9 cellular contexts compared by ENCODE assay signal in genomic region chr1:96596226-96596625, GRCh38.
DNase-seq lines count a peak whose midpoint lies in the region; ATAC-seq, FAIRE-seq and TF ChIP-seq lines count a peak whose summit lies in the region.
"Had no signal": no experiment of that assay in that cellular context is flagged by ENCODE, and none has a peak within 500 bp of the region (broad histone marks: within the 10 kb centered on the region; RNA-seq: fewer than 3 reads in every experiment).

No MANE protein-coding gene starts in this region.

- H3K27me3 Mint-ChIP-seq in endodermal cell (ENCODE audit: insufficient read depth) = no peaks in the 10 kb centered on the region

- DNase-seq in AG09319 (ENCODE audit: extremely low read depth, low read depth) (no peak), GM13977 (ENCODE audit: low spot score) (peak; percentile 28), OCI-M1 (lab: John Stamatoyannopoulos, UW) (peak; percentile 81), endodermal cell (peak; percentile 87), small intestine (peak; percentile 24)
- DNase-seq in stimulated activated naive CD4-positive, alpha-beta T cell treated with Interleukin-2 at 50 U/mL for 16 hours (lab: John Stamatoyannopoulos, UW) = no peak

- H3K36me3 Mint-ChIP-seq in endodermal cell (ENCODE audit: low read depth) = no peaks in the 10 kb centered on the region

- H3K4me3 ChIP-seq in endodermal cell (ENCODE audit: low read length) (no peak overlapping the region), small intestine (ENCODE audit: low read depth in 1 of 2, low read length in 2 of 2) (no peak overlapping the region)

- ATAC-seq in HG02970 (IDR thresholded peaks at IDR 0.05; ENCODE audit: low FRiP score, unreplicated experiment) = peak; percentile 66
- ATAC-seq in GM18873 (IDR thresholded peaks at IDR 0.05; ENCODE audit: low FRiP score, unreplicated experiment) = no peak

- in situ Hi-C loops in GM13977 (cut with MboI; ENCODE audit: low pct_unique_long_range_greater_than_20kb, low sequenced_read_pairs, unreplicated experiment) = no loop called here

- H3K27me3 ChIP-seq in endodermal cell (ENCODE audit: control insufficient read depth, insufficient read depth, low read length, poor library complexity, severe bottlenecking) = no peaks in the 10 kb centered on the region
- no peaks in the 10 kb centered on the region for H3K27me3 ChIP-seq in small intestine (ENCODE audit: control insufficient read depth in 2 of 2, insufficient read depth in 2 of 2, low read length in 2 of 2)

- no peak for FAIRE-seq in small intestine (lab: Jason Lieb, UNC)

- H3K4me1 Mint-ChIP-seq in endodermal cell = no peaks in the 10 kb centered on the region

- peak overlapping the region; percentile 42 for H3K27ac ChIP-seq in endodermal cell (ENCODE audit: low read depth, low read length)
- H3K27ac ChIP-seq in small intestine (ENCODE audit: low read depth in 1 of 2, low read length in 1 of 2) = no peak overlapping the region
- H3K27ac ChIP-seq: KMS-11 had no signal

- no peak overlapping the region for H3K9ac ChIP-seq in endodermal cell (ENCODE audit: extremely low read depth, low read length, poor library complexity, severe bottlenecking)
- H3K9ac ChIP-seq: KMS-11 had no signal

- 60 to 78% methylated on average over 2 to 4 of the region's 4 CpGs for WGBS in endodermal cell (ENCODE audit: insufficient coverage in 1 of 2, insufficient read length in 1 of 2), 2 experiments
- WGBS in small intestine, 3 donors = 34 to 45% (median 35%) methylated on average over 4 of the region's 4 CpGs

- TF ChIP-seq CTCF in AG09319 (IDR thresholded peaks at IDR 0.05; ENCODE audit: low read depth, low read length) = peak; percentile 43
- TF ChIP-seq CTCF in GM13977 (IDR thresholded peaks at IDR 0.05; ENCODE audit: extremely low read depth, insufficient read depth, missing control alignments) = peak; percentile 69
- TF ChIP-seq CTCF in endodermal cell (conservative IDR thresholded peaks at IDR 0.05) = peak; percentile 91

- H3K36me3 ChIP-seq in endodermal cell (ENCODE audit: control insufficient read depth, insufficient read depth, low read length) = no peaks in the 10 kb centered on the region
- no peaks in the 10 kb centered on the region for H3K36me3 ChIP-seq in small intestine (ENCODE audit: control insufficient read depth in 2 of 2, insufficient read depth in 2 of 2, low read length in 2 of 2)

- no peak overlapping the region for H3K4me3 Mint-ChIP-seq in endodermal cell

- no peaks in the 10 kb centered on the region for H3K4me1 ChIP-seq in endodermal cell (ENCODE audit: control insufficient read depth, insufficient read depth, low read length)
- no peaks in the 10 kb centered on the region for H3K4me1 ChIP-seq in small intestine (ENCODE audit: control insufficient read depth in 2 of 2, insufficient read depth in 1 of 2, low read depth in 1 of 2, low read length in 1 of 2)

- no peaks in the 10 kb centered on the region for H3K9me3 ChIP-seq in endodermal cell (ENCODE audit: control insufficient read depth, low read length)
- H3K9me3 ChIP-seq in small intestine (ENCODE audit: control insufficient read depth, low read depth) = no peaks in the 10 kb centered on the region

- no peak overlapping the region for H3K27ac Mint-ChIP-seq in endodermal cell

- H3K9me3 Mint-ChIP-seq in endodermal cell = peaks cover 6% of the 10 kb centered on the region

Comparison
In these comparisons a context has a peak if more than half of its experiments do, and no peak if none do; other contexts are left out.
1. DNase-seq: peak in GM13977 (single experiment), OCI-M1 (single experiment), endodermal cell (single experiment) and small intestine (single experiment); none in AG09319 (single experiment) and stimulated activated naive CD4-positive, alpha-beta T cell treated with Interleukin-2 at 50 U/mL for 16 hours (single experiment).
2. Peak in every context shown above with its lines, with median percentiles within 50 percentile points of each other: CTCF ChIP-seq.